10 cellular contexts compared by ENCODE assay signal in the genomic region with DNA sequence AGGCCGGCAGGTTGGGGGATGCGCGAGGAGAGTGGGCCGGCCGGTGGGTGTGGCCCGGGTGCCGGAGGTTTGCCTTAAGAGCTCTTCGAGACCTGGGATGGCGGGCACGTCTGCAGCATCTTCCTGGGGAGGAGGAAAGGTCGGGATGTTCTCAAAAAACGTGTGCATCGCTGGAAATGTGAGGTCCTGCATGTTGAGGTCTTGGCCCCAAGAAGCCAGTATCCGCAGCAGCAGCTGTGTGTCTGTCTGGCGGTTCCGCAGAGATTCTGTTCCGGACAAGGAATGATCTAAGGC. TPM values are rescaled to one million over a fixed set of nuclear protein-coding genes. Genes with fewer than 3 reads are reported as not detected.
DNase-seq lines count a peak whose midpoint lies in the region; ATAC-seq, FAIRE-seq and TF ChIP-seq lines count a peak whose summit lies in the region.
"Had no signal": no experiment of that assay in that cellular context is flagged by ENCODE, and none has a peak within 500 bp of the region (broad histone marks: within the 10 kb centered on the region; RNA-seq: fewer than 3 reads in every experiment).

No MANE protein-coding gene starts in this region.

- H3K4me3 ChIP-seq in right lobe of liver = peak overlapping the region; percentile 52 to 70 (median 63)
- no peak overlapping the region for H3K4me3 ChIP-seq in HepG2 (replicated peaks in 1 of 3; ENCODE audit: insufficient read depth in 1 of 3, low read depth in 2 of 3, low read length in 3 of 3)
- peak overlapping the region; percentile 69 to 82 for H3K4me3 ChIP-seq in cardiac fibroblast (replicated peaks in 1 of 2; ENCODE audit: low read depth in 2 of 2, low read length in 2 of 2)
- H3K4me3 ChIP-seq in mucosa of stomach (ENCODE audit: low read length) = no peak overlapping the region

- no peaks in the 10 kb centered on the region for H3K27me3 ChIP-seq in right lobe of liver
- H3K27me3 ChIP-seq in HepG2 (ENCODE audit: control insufficient read depth in 1 of 2, insufficient read depth in 2 of 2, low read length in 2 of 2) = peaks cover 2 to 52% of the 10 kb centered on the region in 2 experiments; a peak in 3 of 5 replicates
- H3K27me3 ChIP-seq in mucosa of stomach (ENCODE audit: control insufficient read depth, insufficient read depth, low read length) = peaks cover 32% of the 10 kb centered on the region

- H3K36me3 ChIP-seq in right lobe of liver (no peaks in the 10 kb centered on the region), HepG2 (replicated peaks in 1 of 2; ENCODE audit: control insufficient read depth in 1 of 2, insufficient read depth in 2 of 2, low read length in 2 of 2) (no peaks in the 10 kb centered on the region), mucosa of stomach (ENCODE audit: control insufficient read depth, insufficient read depth, low read length) (no peaks in the 10 kb centered on the region)

- DNase-seq in right lobe of liver (no peak), HepG2 (ENCODE audit: low spot score) (no peak), cardiac fibroblast (ENCODE audit: low read depth in 2 of 2) (peak in 1 of 2 donors; percentile 32), germinal center (ENCODE audit: low spot score) (no peak), T-helper 9 cell (no peak)
- DNase-seq in stimulated activated CD4-positive, alpha-beta T cell treated with anti-CD3 and anti-CD28 coated beads, Interleukin-4, amount 100 ng/mL, for 1 hour = no peak
- DNase-seq: MM.1S had no signal

- TF ChIP-seq EP300 in HepG2 (IDR thresholded peaks at IDR 0.05; ENCODE audit: low read depth in 2 of 2, low read length in 2 of 2) (no peak), HepG2 (CRISPR knock-in tag; IDR thresholded peaks at IDR 0.05; ENCODE audit: borderline replicate concordance) (no peak)

- H3K79me2 ChIP-seq in HepG2 (ENCODE audit: insufficient read depth, low read length) = no peaks in the 10 kb centered on the region

- no peak overlapping the region for H3K9ac ChIP-seq in HepG2 (ENCODE audit: insufficient read depth, low read depth, low read length)
- H3K9ac ChIP-seq in mucosa of stomach (ENCODE audit: low read length) = peak overlapping the region; percentile 11

- no peak for TF ChIP-seq CTCF in right lobe of liver (IDR thresholded peaks at IDR 0.05)
- no peak for TF ChIP-seq CTCF in HepG2 (CRISPR knock-in tag; IDR thresholded peaks at IDR 0.05)
- no peak for TF ChIP-seq CTCF in cardiac fibroblast (IDR thresholded peaks at IDR 0.05; ENCODE audit: low read depth, low read length)

- H3K4me1 ChIP-seq in right lobe of liver = peaks cover 0 to 37% (median 12%) of the 10 kb centered on the region in 4 donors
- 0 out of 2 replicates have a peak, but pooled peaks cover 7% of the 10 kb centered on the region for H3K4me1 ChIP-seq in HepG2 (ENCODE audit: insufficient read depth, low read length)
- peaks cover 26% of the 10 kb centered on the region for H3K4me1 ChIP-seq in mucosa of stomach (ENCODE audit: control insufficient read depth, insufficient read depth, low read length)

- 11% methylated on average over 15 of the region's 17 CpGs for WGBS in right lobe of liver (ENCODE audit: insufficient coverage, low coverage, low lambda C conversion rate, missing lambda C conversion rate)
- WGBS in HepG2 (ENCODE audit: low lambda C conversion rate) = 75% methylated on average over 17 of the region's 17 CpGs

- POLR2A ChIA-PET in HepG2 (lab: Yijun Ruan, JAX) = no interaction called here

- no peak for TF ChIP-seq POLR2A in right lobe of liver (IDR thresholded peaks at IDR 0.05)
- TF ChIP-seq POLR2A in HepG2 (IDR thresholded peaks at IDR 0.05; ENCODE audit: insufficient read depth in 1 of 2, low read depth in 2 of 2, low read length in 2 of 2) = no peak

- no peak for FAIRE-seq in HepG2 (lab: Jason Lieb, UNC)
- FAIRE-seq: colon had no signal

- intact Hi-C loops in right lobe of liver (cut with DNase I) = no loop called here
- intact Hi-C loops in HepG2 (cut with micrococcal nuclease; ENCODE audit: unreplicated experiment) = no loop called here

- CTCF ChIA-PET in HepG2 (lab: Yijun Ruan, JAX; ENCODE audit: low intra/inter-chr PET ratio, low total read pairs) = no interaction called here

- no peak for ATAC-seq in right lobe of liver
- no peak for ATAC-seq in HepG2
- ATAC-seq in HG03045 (IDR thresholded peaks at IDR 0.05; ENCODE audit: unreplicated experiment) = no peak

- TF ChIP-seq RAD21 in HepG2 (CRISPR knock-in tag; IDR thresholded peaks at IDR 0.05) = no peak

- H3K9me3 ChIP-seq in right lobe of liver = no peaks in the 10 kb centered on the region
- no peaks in the 10 kb centered on the region for H3K9me3 ChIP-seq in HepG2 (ENCODE audit: low read length)
- no peaks in the 10 kb centered on the region for H3K9me3 ChIP-seq in mucosa of stomach (ENCODE audit: control insufficient read depth, low read length)

- H3K27ac ChIP-seq in right lobe of liver = peak overlapping the region in 1 of 3 donors; percentile 80
- no peak overlapping the region for H3K27ac ChIP-seq in HepG2 (ENCODE audit: extremely low read length, insufficient read depth, low read length)

- H2AFZ ChIP-seq in HepG2 (ENCODE audit: low read length) = no peak overlapping the region

- H3K4me2 ChIP-seq in HepG2 (ENCODE audit: low read depth, low read length) = no peak overlapping the region

- in situ Hi-C loops in HepG2 (cut with HindIII; ENCODE audit: extremely low pct_ligation_motif_present, low pct_unique_long_range_greater_than_20kb) = no loop called here

- BruUV-seq in HepG2 (replicated peaks; lab: Mats Ljungman, UMichigan) = no TSS peak

- no peaks in the 10 kb centered on the region for H4K20me1 ChIP-seq in HepG2 (ENCODE audit: insufficient read depth, low read length)

TF ChIP-seq in HepG2, 621 proteins besides CTCF, POLR2A, EP300 and RAD21 (continues in another document):
- no peak for TF ChIP-seq FLYWCH1 (CRISPR knock-in tag; IDR thresholded peaks at IDR 0.05)
- TF ChIP-seq ZFYVE20 (CRISPR knock-in tag; IDR thresholded peaks at IDR 0.05; ENCODE audit: borderline replicate concordance, low read depth) = no peak
- TF ChIP-seq NFAT5 (CRISPR knock-in tag; IDR thresholded peaks at IDR 0.05) = no peak
- TF ChIP-seq ZNF564 (CRISPR knock-in tag; IDR thresholded peaks at IDR 0.05) = no peak

RNA-seq across cellular contexts. Expression of gene NAV2, which starts 1.4 kb away (rescaled TPM):
- total RNA-seq in right lobe of liver = 10 to 100 TPM; 15.5 to 69.2 (median 37.1) TPM
- 9.3 and 17.8 TPM in 2 replicates for total RNA-seq in HepG2 (2016; rRNA removed; fragmentation: Illumina TruSeq; extraction: Trizol)
- total RNA-seq in HepG2 (2016; cell fraction: cytosol; rRNA removed; fragmentation: Illumina TruSeq; extraction: Trizol; ENCODE audit: low read depth) = 1.8 and 2.1 TPM in 2 replicates
- 7.9 and 14.7 TPM in 2 replicates for total RNA-seq in HepG2 (2016; cell fraction: insoluble cytoplasmic fraction; rRNA removed; fragmentation: Illumina TruSeq; extraction: Trizol)
- 4.4 and 5.0 TPM in 2 replicates for total RNA-seq in HepG2 (2016; cell fraction: membrane; rRNA removed; fragmentation: Illumina TruSeq; extraction: Trizol)
- 16.8 and 17.5 TPM in 2 replicates for total RNA-seq in HepG2 (2016; cell fraction: nucleus; rRNA removed; fragmentation: Illumina TruSeq; extraction: Trizol)
- polyA plus RNA-seq in HepG2 (2011; rRNA removed) = 31.8 and 34.6 TPM in 2 replicates
- polyA plus RNA-seq in HepG2 (2011; cell fraction: cytosol; rRNA removed) = 14.2 and 15.5 TPM in 2 replicates
- 60.9 and 76.1 TPM in 2 replicates for polyA plus RNA-seq in HepG2 (2011; cell fraction: nucleus; rRNA removed)
- polyA plus RNA-seq in HepG2 (2012) = 17.0 and 25.6 TPM in 2 replicates
- polyA plus RNA-seq in HepG2 (2016; cell fraction: cytosol; fragmentation: Illumina TruSeq; extraction: Trizol; ENCODE audit: low read depth) = 0.25 and 0.33 TPM in 2 replicates
- polyA plus RNA-seq in HepG2 (2016; cell fraction: insoluble cytoplasmic fraction; fragmentation: Illumina TruSeq; extraction: Trizol; ENCODE audit: low read depth) = 6.9 and 9.3 TPM in 2 replicates
- 0.58 TPM in 2 replicates for polyA plus RNA-seq in HepG2 (2016; cell fraction: membrane; fragmentation: Illumina TruSeq; extraction: Trizol; ENCODE audit: low read depth)
- 14.5 and 14.6 TPM in 2 replicates for polyA plus RNA-seq in HepG2 (2016; cell fraction: nucleus; fragmentation: Illumina TruSeq; extraction: Trizol; ENCODE audit: insufficient read depth, low read depth)
- polyA minus RNA-seq in HepG2 (2011; rRNA and poly(A)+ RNA removed; ENCODE audit: low replicate concordance) = 11.5 and 103 TPM in 2 replicates
- polyA minus RNA-seq in HepG2 (2011; cell fraction: cytosol; rRNA and poly(A)+ RNA removed) = 39.2 and 39.5 TPM in 2 replicates
- 90.6 and 99.7 TPM in 2 replicates for polyA minus RNA-seq in HepG2 (2011; cell fraction: nucleus; rRNA and poly(A)+ RNA removed)

Comparison
In these comparisons a context has a peak if more than half of its experiments do, and no peak if none do; other contexts are left out.
1. H3K4me3 ChIP-seq: peak in right lobe of liver (3 of 3) and cardiac fibroblast (2 of 2); none in HepG2 (0 of 3) and mucosa of stomach (single experiment).